Comparison of ENCODE assay signal across 17 cellular contexts in genomic region chr5:16976625-16977008, GRCh38. TPM values are rescaled to one million over a fixed set of nuclear protein-coding genes. Genes with fewer than 3 reads are reported as not detected.
DNase-seq lines count a peak whose midpoint lies in the region; ATAC-seq and TF ChIP-seq lines count a peak whose summit lies in the region.
"Had no signal": no experiment of that assay in that cellular context is flagged by ENCODE, and none has a peak within 500 bp of the region (broad histone marks: within the 10 kb centered on the region; RNA-seq: fewer than 3 reads in every experiment).

No MANE protein-coding gene starts in this region.

- dilution Hi-C loops in mammary epithelial cell (cut with HindIII; ENCODE audit: low sequenced_read_pairs), result no loop called here

- no peaks in the 10 kb centered on the region for H3K79me2 ChIP-seq in mammary epithelial cell (ENCODE audit: insufficient read depth, low read length)

- intact Hi-C loops in mammary epithelial cell (cut with micrococcal nuclease), result no loop called here

- BruUV-seq in mammary epithelial cell (replicated peaks; lab: Mats Ljungman, UMichigan), result no TSS peak

- CTCF ChIA-PET in GM10248 (lab: Yijun Ruan, JAX) (no interaction called here), mammary epithelial cell (lab: Charles Lee; ENCODE audit: low non-redundant PET) (no interaction called here)

- H3K4me2 ChIP-seq in mammary epithelial cell (ENCODE audit: insufficient read depth, low read depth, low read length), result no peak overlapping the region

- 88% methylated on average over 1 of the region's 1 CpG for WGBS in mammary epithelial cell (ENCODE audit: low coverage, missing lambda C conversion rate)

- no peaks in the 10 kb centered on the region for H3K36me3 ChIP-seq in mammary epithelial cell (ENCODE audit: insufficient read depth, low read length)
- H3K36me3 ChIP-seq: lower lobe of right lung, tibial artery had no signal

- no peak overlapping the region for H2AFZ ChIP-seq in mammary epithelial cell (ENCODE audit: low read depth, low read length)

- TF ChIP-seq CTCF in GM10248 (IDR thresholded peaks at IDR 0.05; ENCODE audit: control extremely low read depth, extremely low read depth, low read depth, missing control alignments) (no peak), mammary epithelial cell (conservative IDR thresholded peaks at IDR 0.05 in 1 of 2, IDR thresholded peaks at IDR 0.05 in 1 of 2; ENCODE audit: extremely low read depth in 1 of 2, insufficient read depth in 1 of 2, low read depth in 1 of 2, low read length in 2 of 2) (no peak)

- H4K20me1 ChIP-seq in mammary epithelial cell (ENCODE audit: insufficient read depth, low read length), result no peaks in the 10 kb centered on the region

- H3K4me1 ChIP-seq in mammary epithelial cell (ENCODE audit: insufficient read depth, low read length), result no peaks in the 10 kb centered on the region
- H3K4me1 ChIP-seq: lower lobe of right lung, tibial artery had no signal

- in situ Hi-C loops in mammary epithelial cell (cut with MboI; ENCODE audit: low sequenced_read_pairs in 2 of 2), result no loop called here

- DNase-seq in GM10248 (ENCODE audit: extremely low spot score) (peak; percentile 30), CD1c-positive myeloid dendritic cell (ENCODE audit: extremely low spot score) (no peak), mammary epithelial cell (no peak), cortex of kidney (lab: John Stamatoyannopoulos, UW) (no peak)
- no peak for DNase-seq in activated CD4-positive, alpha-beta T cell treated with anti-CD3 and anti-CD28 coated beads, Interleukin-2, amount 50 U/mL, for 48 hours
- DNase-seq: activated CD4-positive, alpha-beta T cell treated with anti-CD3 and anti-CD28 coated beads, Interleukin-2, amount 50 U/mL, for 4 hours; activated naive CD4-positive, alpha-beta T cell treated with Interleukin-2 at 50 U/mL for 16 hours; caudate nucleus; erythroblast; lower lobe of right lung; NCI-H2081 treated with DMSO at 0.1 percent for 48 hours; small intestine; tibial artery had no signal

- H3K27me3 ChIP-seq in mammary epithelial cell (ENCODE audit: insufficient read depth, low read length), result no peaks in the 10 kb centered on the region
- H3K27me3 ChIP-seq: tibial artery had no signal

- H3K9me3 ChIP-seq in mammary epithelial cell (replicated peaks; ENCODE audit: insufficient read depth, low read length), result no peaks in the 10 kb centered on the region
- H3K9me3 ChIP-seq: lower lobe of right lung, tibial artery had no signal

- H3K9ac ChIP-seq in mammary epithelial cell (ENCODE audit: insufficient read depth, low read length), result no peak overlapping the region

- no peak overlapping the region for H3K4me3 ChIP-seq in mammary epithelial cell (replicated peaks in 1 of 3; ENCODE audit: insufficient read depth in 1 of 3, low read depth in 2 of 3, low read length in 3 of 3)
- H3K4me3 ChIP-seq: lower lobe of right lung, tibial artery had no signal

- H3K27ac ChIP-seq in mammary epithelial cell (ENCODE audit: insufficient read depth, low read depth, low read length), result no peak overlapping the region
- H3K27ac ChIP-seq: lower lobe of right lung, tibial artery had no signal

- ATAC-seq in GM19395 (IDR thresholded peaks at IDR 0.05; ENCODE audit: unreplicated experiment), result peak; percentile 80
- ATAC-seq in HG02623 (IDR thresholded peaks at IDR 0.05; ENCODE audit: unreplicated experiment), result peak; percentile 77
- peak; percentile 77 for ATAC-seq in HG03175 (IDR thresholded peaks at IDR 0.05; ENCODE audit: unreplicated experiment)
- ATAC-seq: lower lobe of right lung had no signal

- POLR2A ChIA-PET in GM10248 (lab: Yijun Ruan, JAX), result no interaction called here

RNA-seq across cellular contexts. Expression of gene MYO10, which starts 40.5 kb away (rescaled TPM):
- 10 to 100 TPM; 34.3 to 69.7 TPM for total RNA-seq in mammary epithelial cell
- polyA plus RNA-seq in mammary epithelial cell, result 13.1 TPM
- polyA minus RNA-seq in mammary epithelial cell, result 126 TPM
- total RNA-seq: T-helper 1 cell treated with Interleukin-12 subunit alpha and Interleukin-12 subunit beta and Interleukin-4 antibody, amounts not matched to agents 30 ng/mL and 1 ng/mL, for 36 hours had no signal
